ENCODE assay signal across 22 cellular contexts in the genomic region with DNA sequence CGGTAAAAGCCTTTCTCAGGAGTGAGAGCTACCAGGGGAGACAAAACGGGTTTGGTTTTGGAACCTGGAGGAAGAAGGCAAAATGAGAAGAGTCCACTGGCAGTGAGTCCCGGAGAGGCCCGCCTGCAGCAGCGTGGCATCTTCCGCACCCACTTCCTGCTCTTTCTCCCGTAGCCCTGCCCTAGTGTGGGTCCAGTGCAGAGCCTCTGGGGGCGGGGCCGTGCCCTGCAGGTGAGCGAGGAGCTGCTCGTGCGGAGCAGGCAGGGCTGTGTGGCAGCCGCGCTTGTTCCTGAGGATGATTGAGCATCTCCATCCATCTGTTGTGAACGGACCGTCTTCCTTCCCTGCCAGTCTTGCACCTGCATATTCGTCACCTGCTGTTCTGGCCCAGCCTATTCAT.
DNase-seq lines count a peak whose midpoint lies in the region; ATAC-seq, FAIRE-seq and TF ChIP-seq lines count a peak whose summit lies in the region.
"Had no signal": no experiment of that assay in that cellular context is flagged by ENCODE, and none has a peak within 500 bp of the region (broad histone marks: within the 10 kb centered on the region; RNA-seq: fewer than 3 reads in every experiment).

No MANE protein-coding gene starts in this region.

- H3K4me3 Mint-ChIP-seq in H9 (no peak overlapping the region), HFFc6 (no peak overlapping the region)
- H3K4me3 Mint-ChIP-seq in T-helper 2 cell treated with Interferon-gamma antibody and Interleukin-4, amounts not matched to agents 5 μg/mL and 100 μg/mL, for 36 hours: no peak overlapping the region
- H3K4me3 Mint-ChIP-seq: activated CD4-positive, alpha-beta T cell treated with anti-CD3 and anti-CD28 coated beads, Interleukin-2, amount 10 ng/mL, durations not matched to agents 7 days and 5 days; activated naive CD8-positive, alpha-beta T cell treated with anti-CD3 and anti-CD28 coated beads, Interleukin-2, amount 50 U/mL, for 24 hours; CD14-positive monocyte; dendritic cell treated with granulocyte-macrophage colony-stimulating factor and Interleukin-4, amounts not matched to agents 40 ng/mL and 50 ng/mL, for 4 days; natural killer cell; T-helper 17 cell had no signal

- no peak overlapping the region for H2BK5ac ChIP-seq in H9 (ENCODE audit: insufficient read length, low read length)
- peak overlapping the region; percentile 37; the same call in 1 of the 2 replicates for H2BK5ac ChIP-seq in H1 (ENCODE audit: low read depth, low read length)

- H2BK120ac ChIP-seq in H9 (ENCODE audit: low read depth, low read length, poor library complexity, severe bottlenecking): no peak overlapping the region
- H2BK120ac ChIP-seq in H1 (replicated peaks; ENCODE audit: low read depth, low read length): no peak overlapping the region

- no peak for TF ChIP-seq CTCF in H9 (conservative IDR thresholded peaks at IDR 0.05)
- no peak for TF ChIP-seq CTCF in H1 (IDR thresholded peaks at IDR 0.05; ENCODE audit: control extremely low read depth in 1 of 3, insufficient read depth in 1 of 3, low read depth in 1 of 3, low read length in 3 of 3)
- no peak for TF ChIP-seq CTCF in HFFc6 (IDR thresholded peaks at IDR 0.05)

- H2AK5ac ChIP-seq in H9 (ENCODE audit: insufficient read length, low read length) (no peak overlapping the region), H1 (ENCODE audit: low read depth, low read length) (peak overlapping the region; percentile 77; the same call in 1 of the 2 replicates)

- CTCF ChIA-PET in H1 (lab: Charles Lee; ENCODE audit: partially characterized antibody): interaction anchor here (0.5 to 3.3 kb wide), 12 partner anchors 12 to 587 kb away, joined by 3 to 17 read pairs (median 3); no protein-coding TSS in a partner anchor

- no peak for FAIRE-seq in H1 (lab: Jason Lieb, UNC)
- FAIRE-seq: pancreas had no signal

- H3K18ac ChIP-seq in H9 (ENCODE audit: insufficient read length, low read depth, low read length) (no peak overlapping the region), H1 (ENCODE audit: extremely low read depth, low read length) (no peak overlapping the region)

- H2BK15ac ChIP-seq in H9 (ENCODE audit: low read depth, low read length) (no peak overlapping the region), H1 (ENCODE audit: low read length) (no peak overlapping the region)

- H3K23ac ChIP-seq in H9 (ENCODE audit: insufficient read length, low read depth, low read length) (no peak overlapping the region), H1 (ENCODE audit: insufficient read length) (no peak overlapping the region)

- H3K79me2 ChIP-seq in H9 (ENCODE audit: insufficient read depth, low read length) (no peaks in the 10 kb centered on the region), H1 (ENCODE audit: control insufficient read depth in 1 of 2, insufficient read depth in 2 of 2, low read length in 2 of 2) (peaks cover 0 to 5% of the 10 kb centered on the region in 2 experiments; a peak in 1 of 4 replicates)

- H3K4me2 ChIP-seq in H9 (ENCODE audit: insufficient read depth, insufficient read length, low read length): no peak overlapping the region
- no peak overlapping the region for H3K4me2 ChIP-seq in H1 (ENCODE audit: insufficient read depth in 1 of 2, low read depth in 2 of 2, low read length in 2 of 2)
- H3K4me2 ChIP-seq: PC-9 had no signal

- no peak overlapping the region for H3K27ac ChIP-seq in H9 (ENCODE audit: insufficient read length, low read depth, low read length)
- H3K27ac ChIP-seq in H1 (ENCODE audit: low read depth, low read length): no peak overlapping the region
- H3K27ac ChIP-seq: pancreas, PC-9, SJSA1, testis had no signal

- H3K4me1 Mint-ChIP-seq in H9 (peaks cover 27 to 37% of the 10 kb centered on the region in 2 experiments), HFFc6 (ENCODE audit: low read depth) (peaks cover 26% of the 10 kb centered on the region)
- peaks cover 29% of the 10 kb centered on the region for H3K4me1 Mint-ChIP-seq in T-helper 2 cell treated with Interferon-gamma antibody and Interleukin-4, amounts not matched to agents 5 μg/mL and 100 μg/mL, for 36 hours (ENCODE audit: low read depth)
- H3K4me1 Mint-ChIP-seq: CD14-positive monocyte had no signal

- H3K56ac ChIP-seq in H9 (ENCODE audit: insufficient read length, low read depth, low read length) (no peak overlapping the region), H1 (replicated peaks; ENCODE audit: insufficient read length, low read depth, low read length) (no peak overlapping the region)

- DNase-seq in DMS153 (lab: John Stamatoyannopoulos, UW) (peak; percentile 89), H9 (peak; percentile 74), H1 (ENCODE audit: low read depth in 1 of 2, low spot score in 2 of 2) (peak in 1 of 2 experiments; percentile 77), mucosa of gallbladder (ENCODE audit: low spot score) (peak; percentile 53), LoVo (ENCODE audit: low spot score) (no peak), HFFc6 (no peak)
- no peak for DNase-seq in T-helper 2 cell treated with Interferon-gamma antibody and Interleukin-4, amounts not matched to agents 5 μg/mL and 100 μg/mL, for 36 hours (ENCODE audit: low spot score)
- DNase-seq: activated CD4-positive, alpha-beta T cell treated with anti-CD3 and anti-CD28 coated beads, Interleukin-2, amount 10 ng/mL, durations not matched to agents 7 days and 5 days; activated CD8-positive, alpha-beta memory T cell treated with anti-CD3 and anti-CD28 coated beads, Interleukin-2, amount 50 U/mL, for 4 hours; activated naive CD8-positive, alpha-beta T cell treated with anti-CD3 and anti-CD28 coated beads, Interleukin-2, amount 50 U/mL, for 24 hours; GDM1; natural killer cell; NCI-H2081 treated with DMSO at 0.1 percent for 48 hours; pancreas; PC-9; T-helper 17 cell; testis had no signal

- no peak overlapping the region for H4K5ac ChIP-seq in H9 (ENCODE audit: insufficient read length, low read depth, low read length)
- H4K5ac ChIP-seq in H1 (ENCODE audit: insufficient read length, low read depth, low read length): no peak overlapping the region

- H3K14ac ChIP-seq in H9 (ENCODE audit: insufficient read depth, low read length) (no peak overlapping the region), H1 (ENCODE audit: insufficient read length) (no peak overlapping the region)

- H4K8ac ChIP-seq in H9 (replicated peaks; ENCODE audit: insufficient read length, low read depth, low read length) (no peak overlapping the region), H1 (ENCODE audit: extremely low read depth, insufficient read depth, low read length) (no peak overlapping the region)

- peak in 1 of 2 experiments; percentile 10; a peak in 1 of 4 replicates for TF ChIP-seq RAD21 in H1 (IDR thresholded peaks at IDR 0.05 in 1 of 2, conservative IDR thresholded peaks at IDR 0.05 in 1 of 2; ENCODE audit: low read depth in 2 of 2, low read length in 2 of 2)

- H3K79me1 ChIP-seq in H9 (ENCODE audit: insufficient read depth, low read depth, low read length, poor library complexity, severe bottlenecking) (no peaks in the 10 kb centered on the region), H1 (ENCODE audit: low read depth, low read length) (no peaks in the 10 kb centered on the region)

- H3K36me3 Mint-ChIP-seq in H9 (ENCODE audit: insufficient read depth in 1 of 3, low read depth in 3 of 3): peaks cover 0 to 16% (median 15%) of the 10 kb centered on the region in 3 experiments; a peak in 5 of 7 replicates
- H3K36me3 Mint-ChIP-seq in T-helper 2 cell treated with Interferon-gamma antibody and Interleukin-4, amounts not matched to agents 5 μg/mL and 100 μg/mL, for 36 hours (ENCODE audit: low read depth): peaks cover 26% of the 10 kb centered on the region
- peaks cover 33% of the 10 kb centered on the region for H3K36me3 Mint-ChIP-seq in HFFc6 (ENCODE audit: low read depth)
- H3K36me3 Mint-ChIP-seq: natural killer cell had no signal

- POLR2A ChIA-PET in H1 (lab: Charles Lee; ENCODE audit: partially characterized antibody): interaction anchor here (0.5 to 2.0 kb wide), 3 partner anchors 10 to 474 kb away, joined by 3 to 11 read pairs (median 3); no protein-coding TSS in a partner anchor

- H3K9me3 Mint-ChIP-seq in H9 (no peaks in the 10 kb centered on the region), HFFc6 (no peaks in the 10 kb centered on the region)
- H3K9me3 Mint-ChIP-seq in T-helper 2 cell treated with Interferon-gamma antibody and Interleukin-4, amounts not matched to agents 5 μg/mL and 100 μg/mL, for 36 hours: no peaks in the 10 kb centered on the region
- H3K9me3 Mint-ChIP-seq: activated CD4-positive, alpha-beta T cell treated with anti-CD3 and anti-CD28 coated beads, Interleukin-2, amount 10 ng/mL, durations not matched to agents 7 days and 5 days; activated naive CD8-positive, alpha-beta T cell treated with anti-CD3 and anti-CD28 coated beads, Interleukin-2, amount 50 U/mL, for 24 hours; activated T-helper 2 cell treated with anti-CD3 and anti-CD28 coated beads, Interferon-gamma antibody, Interleukin-2, Interleukin-4, amounts not matched to agents 10 μg/mL and 5 μg/mL and 100 μg/mL, durations not matched to agents 14 hours and 24 hours and 36 hours; CD14-positive monocyte; dendritic cell treated with granulocyte-macrophage colony-stimulating factor and Interleukin-4, amounts not matched to agents 40 ng/mL and 50 ng/mL, for 4 days; natural killer cell had no signal

- H3T11ph ChIP-seq in H9 (ENCODE audit: low read length): no peak overlapping the region

- no peak overlapping the region for H2AFZ ChIP-seq in H9 (ENCODE audit: low read length)
- no peak overlapping the region for H2AFZ ChIP-seq in H1 (ENCODE audit: low read length)
- H2AFZ ChIP-seq: PC-9 had no signal

- H3K4me1 ChIP-seq in H9 (ENCODE audit: insufficient read depth, low read length) (peaks cover 4% of the 10 kb centered on the region; the same call in 1 of the 2 replicates), H1 (replicated peaks in 1 of 4; ENCODE audit: control insufficient read depth in 3 of 4, insufficient read depth in 4 of 4, low read length in 3 of 4) (peaks cover 6 to 13% (median 9%) of the 10 kb centered on the region in 4 experiments)
- H3K4me1 ChIP-seq: pancreas had no signal

- H3K4me3 ChIP-seq in H1 (ENCODE audit: extremely low read depth in 1 of 4, insufficient read depth in 2 of 4, low read depth in 3 of 4, low read length in 4 of 4): no peak overlapping the region
- H3K4me3 ChIP-seq: pancreas, PC-9, SJSA1 had no signal

- ATAC-seq in HG03280 (IDR thresholded peaks at IDR 0.05; ENCODE audit: unreplicated experiment): no peak
- ATAC-seq: activated naive CD8-positive, alpha-beta T cell treated with anti-CD3 and anti-CD28 coated beads, Interleukin-2, amount 50 U/mL, for 24 hours; natural killer cell; pancreas; T-helper 17 cell had no signal

- H3K9ac ChIP-seq in H9 (ENCODE audit: extremely low read depth, insufficient read length, low read length) (no peak overlapping the region), H1 (replicated peaks in 1 of 4; ENCODE audit: extremely low read depth in 1 of 4, low read depth in 3 of 4, low read length in 3 of 4) (no peak overlapping the region)

- no CpG with 5 or more reads among the region's 17 CpGs for WGBS in H9 (ENCODE audit: extremely low coverage, insufficient read length, low lambda C conversion rate)
- WGBS in H1 (ENCODE audit: extremely low coverage in 1 of 2, insufficient coverage in 1 of 2, insufficient read length in 1 of 2, insufficient replicate concordance in 2 of 2, low coverage in 1 of 2, low lambda C conversion rate in 2 of 2, missing lambda C conversion rate in 1 of 2), 2 experiments: 47% methylated on average over 17 of the region's 17 CpGs; no CpG with 5 or more reads in 1 of the 2 experiments

- no peaks in the 10 kb centered on the region for H3K27me3 Mint-ChIP-seq in H9 (ENCODE audit: low read depth)
- H3K27me3 Mint-ChIP-seq in T-helper 2 cell treated with Interferon-gamma antibody and Interleukin-4, amounts not matched to agents 5 μg/mL and 100 μg/mL, for 36 hours (ENCODE audit: low read depth): no peaks in the 10 kb centered on the region
- no peaks in the 10 kb centered on the region; the same call in 1 of the 2 replicates for H3K27me3 Mint-ChIP-seq in HFFc6 (ENCODE audit: insufficient read depth)
- H3K27me3 Mint-ChIP-seq: activated CD4-positive, alpha-beta T cell treated with anti-CD3 and anti-CD28 coated beads, Interleukin-2, amount 10 ng/mL, durations not matched to agents 7 days and 5 days; activated naive CD8-positive, alpha-beta T cell treated with anti-CD3 and anti-CD28 coated beads, Interleukin-2, amount 50 U/mL, for 24 hours; dendritic cell treated with granulocyte-macrophage colony-stimulating factor and Interleukin-4, amounts not matched to agents 40 ng/mL and 50 ng/mL, for 4 days; T-helper 17 cell had no signal

- TF ChIP-seq EP300 in H1 (IDR thresholded peaks at IDR 0.05; ENCODE audit: borderline replicate concordance in 1 of 2, low read depth in 2 of 2, low read length in 2 of 2): no peak

- no peaks in the 10 kb centered on the region for H4K20me1 ChIP-seq in H9 (ENCODE audit: control insufficient read depth, insufficient read depth, insufficient read length)
- H4K20me1 ChIP-seq in H1 (replicated peaks in 1 of 2; ENCODE audit: control insufficient read depth in 1 of 2, insufficient read depth in 2 of 2, low read length in 2 of 2): peaks cover 0 to 2% of the 10 kb centered on the region in 2 experiments

- H3K27ac Mint-ChIP-seq in H9: peak overlapping the region in 2 of 3 experiments; percentile 56 to 65; a peak in 2 of 7 replicates
- H3K27ac Mint-ChIP-seq in T-helper 2 cell treated with Interferon-gamma antibody and Interleukin-4, amounts not matched to agents 5 μg/mL and 100 μg/mL, for 36 hours: no peak overlapping the region
- no peak overlapping the region for H3K27ac Mint-ChIP-seq in HFFc6
- H3K27ac Mint-ChIP-seq: activated CD4-positive, alpha-beta T cell treated with anti-CD3 and anti-CD28 coated beads, Interleukin-2, amount 10 ng/mL, durations not matched to agents 7 days and 5 days; activated naive CD8-positive, alpha-beta T cell treated with anti-CD3 and anti-CD28 coated beads, Interleukin-2, amount 50 U/mL, for 24 hours; activated T-helper 2 cell treated with anti-CD3 and anti-CD28 coated beads, Interferon-gamma antibody, Interleukin-2, Interleukin-4, amounts not matched to agents 10 μg/mL and 5 μg/mL and 100 μg/mL, durations not matched to agents 14 hours and 24 hours and 36 hours; dendritic cell treated with granulocyte-macrophage colony-stimulating factor and Interleukin-4, amounts not matched to agents 40 ng/mL and 50 ng/mL, for 4 days had no signal

- peaks cover 0 to 3% (median under 1%) of the 10 kb centered on the region in 4 experiments; a peak in 1 of 8 replicates for H3K36me3 ChIP-seq in H1 (ENCODE audit: control insufficient read depth in 2 of 4, insufficient read depth in 4 of 4, low read length in 3 of 4)

- no peak overlapping the region for H4K91ac ChIP-seq in H9 (ENCODE audit: insufficient read length, low read depth, low read length)
- no peak overlapping the region for H4K91ac ChIP-seq in H1 (replicated peaks; ENCODE audit: insufficient read length, low read length)

- H2BK12ac ChIP-seq in H9 (ENCODE audit: insufficient read length, low read depth, low read length) (no peak overlapping the region), H1 (ENCODE audit: low read depth, low read length) (no peak overlapping the region)

- no peaks in the 10 kb centered on the region for H3K9me3 ChIP-seq in H9 (ENCODE audit: control insufficient read depth, low read depth, low read length)
- no peaks in the 10 kb centered on the region for H3K9me3 ChIP-seq in H1 (ENCODE audit: insufficient read depth in 2 of 2, low read depth in 1 of 2, low read length in 1 of 2)
- H3K9me3 ChIP-seq: pancreas, SJSA1, testis had no signal

- H2BK20ac ChIP-seq in H9 (ENCODE audit: low read depth, low read length, poor library complexity, severe bottlenecking) (no peak overlapping the region), H1 (ENCODE audit: low read length) (no peak overlapping the region)

- H3K27me3 ChIP-seq in H9 (ENCODE audit: insufficient read depth, low read length): no peaks in the 10 kb centered on the region
- H3K27me3 ChIP-seq in H1 (replicated peaks in 1 of 4; ENCODE audit: control insufficient read depth in 3 of 4, extremely low read depth in 1 of 4, insufficient read depth in 3 of 4, low read length in 3 of 4): no peaks in the 10 kb centered on the region
- H3K27me3 ChIP-seq: pancreas, SJSA1, testis had no signal

- TF ChIP-seq POLR2A in H1 (IDR thresholded peaks at IDR 0.05; ENCODE audit: control extremely low read depth in 1 of 2, low read depth in 2 of 2, low read length in 2 of 2): no peak

- H3K23me2 ChIP-seq in H9 (ENCODE audit: insufficient read length, low read depth, low read length, poor library complexity, severe bottlenecking): no peaks in the 10 kb centered on the region
- no peaks in the 10 kb centered on the region for H3K23me2 ChIP-seq in H1 (ENCODE audit: low read depth, low read length)

- H3K4ac ChIP-seq in H9 (ENCODE audit: low read depth, low read length): no peak overlapping the region
- H3K4ac ChIP-seq in H1 (replicated peaks; ENCODE audit: insufficient read length, low read depth, low read length): no peak overlapping the region

Comparison
In these comparisons a context has a peak if more than half of its experiments do, and no peak if none do; other contexts are left out.
1. DNase-seq: peak in DMS153 (single experiment), H9 (single experiment) and mucosa of gallbladder (single experiment); none in T-helper 2 cell treated with Interferon-gamma antibody and Interleukin-4, amounts not matched to agents 5 μg/mL and 100 μg/mL, for 36 hours (single experiment), LoVo (single experiment) and HFFc6 (single experiment).
2. H3K27ac Mint-ChIP-seq: peak in H9 (2 of 3); none in T-helper 2 cell treated with Interferon-gamma antibody and Interleukin-4, amounts not matched to agents 5 μg/mL and 100 μg/mL, for 36 hours (single experiment) and HFFc6 (single experiment).